2 cellular contexts compared by ENCODE assay signal in genomic region chr17:19048826-19049225, GRCh38. TPM values are rescaled to one million over a fixed set of nuclear protein-coding genes. Genes with fewer than 3 reads are reported as not detected.
"Had no signal": no experiment of that assay in that cellular context is flagged by ENCODE, and none has a peak within 500 bp of the region (broad histone marks: within the 10 kb centered on the region; RNA-seq: fewer than 3 reads in every experiment).

No MANE protein-coding gene starts in this region.

RNA-seq across cellular contexts. Expression of gene GRAP, which starts 2.1 kb away (rescaled TPM):
- total RNA-seq: PC-3 had no signal
- polyA plus RNA-seq: cardiac muscle cell had no signal
